Comparison of ENCODE assay signal across 17 cellular contexts in genomic region chr1:149903836-149904491, GRCh38. TPM values are rescaled to one million over a fixed set of nuclear protein-coding genes. Genes with fewer than 3 reads are reported as not detected.
DNase-seq lines count a peak whose midpoint lies in the region; ATAC-seq lines count a peak whose summit lies in the region.
"Had no signal": no experiment of that assay in that cellular context is flagged by ENCODE, and none has a peak within 500 bp of the region (broad histone marks: within the 10 kb centered on the region; RNA-seq: fewer than 3 reads in every experiment).

No MANE protein-coding gene starts in this region.

- H3K4me3 ChIP-seq in mesendoderm (ENCODE audit: low read length): no peak overlapping the region

- no peaks in the 10 kb centered on the region for H3K79me1 ChIP-seq in mesendoderm (ENCODE audit: low read length)

- no peak overlapping the region for H4K5ac ChIP-seq in mesendoderm (ENCODE audit: low read length)

- no peak overlapping the region for H3K4me3 Mint-ChIP-seq in activated naive CD8-positive, alpha-beta T cell treated with anti-CD3 and anti-CD28 coated beads, Interleukin-2, amount 10 ng/mL, durations not matched to agents 7 days and 5 days
- H3K4me3 Mint-ChIP-seq in activated naive CD8-positive, alpha-beta T cell treated with anti-CD3 and anti-CD28 coated beads for 36 hours: no peak overlapping the region
- no peak overlapping the region for H3K4me3 Mint-ChIP-seq in T-helper 17 cell
- no peak overlapping the region for H3K4me3 Mint-ChIP-seq in activated CD4-positive, alpha-beta memory T cell treated with anti-CD3 and anti-CD28 coated beads for 36 hours
- H3K4me3 Mint-ChIP-seq: B cell; CD8-positive, alpha-beta T cell had no signal

- no peak overlapping the region for H3K23ac ChIP-seq in mesendoderm (ENCODE audit: low read length)

- H2BK15ac ChIP-seq in mesendoderm (replicated peaks; ENCODE audit: low read depth): no peak overlapping the region

- no peaks in the 10 kb centered on the region for H3K4me1 ChIP-seq in mesendoderm (ENCODE audit: control insufficient read depth, low read depth, low read length)

- H3K36me3 ChIP-seq in mesendoderm (ENCODE audit: control insufficient read depth, insufficient read depth, low read length): no peaks in the 10 kb centered on the region

- H3K4me1 Mint-ChIP-seq in activated naive CD8-positive, alpha-beta T cell treated with anti-CD3 and anti-CD28 coated beads, Interleukin-2, amount 10 ng/mL, durations not matched to agents 7 days and 5 days: peaks cover 20% of the 10 kb centered on the region
- peaks cover 17% of the 10 kb centered on the region for H3K4me1 Mint-ChIP-seq in activated naive CD8-positive, alpha-beta T cell treated with anti-CD3 and anti-CD28 coated beads for 36 hours
- H3K4me1 Mint-ChIP-seq in T-helper 17 cell: peaks cover 20% of the 10 kb centered on the region
- H3K4me1 Mint-ChIP-seq in activated CD4-positive, alpha-beta memory T cell treated with anti-CD3 and anti-CD28 coated beads for 36 hours (ENCODE audit: low read depth): peaks cover 17% of the 10 kb centered on the region

- peak overlapping the region; percentile 7 for H3K56ac ChIP-seq in mesendoderm (ENCODE audit: low read length)

- CTCF ChIA-PET in activated CD4-positive, alpha-beta memory T cell treated with anti-CD3 and anti-CD28 coated beads for 36 hours (lab: Charles Lee): no interaction called here

- H3K36me3 Mint-ChIP-seq in activated naive CD8-positive, alpha-beta T cell treated with anti-CD3 and anti-CD28 coated beads, Interleukin-2, amount 10 ng/mL, durations not matched to agents 7 days and 5 days: peaks cover 36% of the 10 kb centered on the region
- H3K36me3 Mint-ChIP-seq in activated naive CD8-positive, alpha-beta T cell treated with anti-CD3 and anti-CD28 coated beads for 36 hours: peaks cover 25% of the 10 kb centered on the region
- peaks cover 2% of the 10 kb centered on the region for H3K36me3 Mint-ChIP-seq in T-helper 17 cell (ENCODE audit: low read depth)
- peaks cover 11% of the 10 kb centered on the region for H3K36me3 Mint-ChIP-seq in activated CD4-positive, alpha-beta memory T cell treated with anti-CD3 and anti-CD28 coated beads for 36 hours

- no peak overlapping the region for H4K8ac ChIP-seq in mesendoderm (ENCODE audit: low read depth, low read length)

- H3K9ac ChIP-seq in mesendoderm (ENCODE audit: low read length): no peak overlapping the region
- H3K9ac ChIP-seq: SK-N-SH had no signal

- H3K79me2 ChIP-seq in mesendoderm (ENCODE audit: control insufficient read depth, insufficient read depth, low read length): no peaks in the 10 kb centered on the region

- intact Hi-C loops in activated CD4-positive, alpha-beta memory T cell treated with anti-CD3 and anti-CD28 coated beads for 36 hours (cut with micrococcal nuclease): no loop called here

- no peak overlapping the region for H2BK120ac ChIP-seq in mesendoderm (ENCODE audit: low read depth, low read length)

- no peak overlapping the region for H3K4ac ChIP-seq in mesendoderm (ENCODE audit: low read depth, low read length)

- WGBS in mesendoderm (ENCODE audit: extremely low coverage, insufficient coverage, low lambda C conversion rate): no CpG with 5 or more reads among the region's 5 CpGs

- no peak overlapping the region for H3K4me2 ChIP-seq in mesendoderm (ENCODE audit: low read length)
- H3K4me2 ChIP-seq: SK-N-SH had no signal

- H2BK5ac ChIP-seq in mesendoderm (ENCODE audit: low read length): no peak overlapping the region

- H3K18ac ChIP-seq in mesendoderm (ENCODE audit: low read length): no peak overlapping the region

- no peaks in the 10 kb centered on the region for H3K9me3 ChIP-seq in T-helper 17 cell (ENCODE audit: control insufficient read depth, low read length, poor library complexity, severe bottlenecking)
- H3K9me3 ChIP-seq: SK-N-SH had no signal

- no peak for ATAC-seq in activated naive CD8-positive, alpha-beta T cell treated with anti-CD3 and anti-CD28 coated beads, Interleukin-2, amount 10 ng/mL, durations not matched to agents 7 days and 5 days (ENCODE audit: low read depth)
- ATAC-seq in T-helper 17 cell: no peak
- ATAC-seq in GM18873 (IDR thresholded peaks at IDR 0.05; ENCODE audit: low FRiP score, unreplicated experiment): no peak
- ATAC-seq: CD8-positive, alpha-beta T cell; HCT116; Right ventricle myocardium inferior had no signal

- no peaks in the 10 kb centered on the region for H3K27me3 ChIP-seq in mesendoderm (ENCODE audit: insufficient read depth, low read length, poor library complexity)

- no peak for DNase-seq in activated naive CD8-positive, alpha-beta T cell treated with anti-CD3 and anti-CD28 coated beads, Interleukin-2, amount 10 ng/mL, durations not matched to agents 7 days and 5 days
- no peak for DNase-seq in activated naive CD8-positive, alpha-beta T cell treated with anti-CD3 and anti-CD28 coated beads for 36 hours
- DNase-seq in T-helper 17 cell (no peak), mesendoderm (peak; percentile 26), NCI-H1417 (lab: John Stamatoyannopoulos, UW) (no peak)
- DNase-seq in activated CD4-positive, alpha-beta memory T cell treated with anti-CD3 and anti-CD28 coated beads for 36 hours: no peak
- DNase-seq: CD8-positive, alpha-beta T cell; EL; NCI-H1436 treated with DMSO at 0.1 percent for 48 hours; NCI-H2081 treated with DMSO at 0.1 percent for 48 hours; NCI-H226; NCI-H526; SK-N-SH had no signal

- H3K27ac Mint-ChIP-seq in activated naive CD8-positive, alpha-beta T cell treated with anti-CD3 and anti-CD28 coated beads, Interleukin-2, amount 10 ng/mL, durations not matched to agents 7 days and 5 days: peak overlapping the region; percentile 52
- H3K27ac Mint-ChIP-seq in activated naive CD8-positive, alpha-beta T cell treated with anti-CD3 and anti-CD28 coated beads for 36 hours: no peak overlapping the region
- H3K27ac Mint-ChIP-seq in T-helper 17 cell: peak overlapping the region; percentile 74
- H3K27ac Mint-ChIP-seq in activated CD4-positive, alpha-beta memory T cell treated with anti-CD3 and anti-CD28 coated beads for 36 hours: no peak overlapping the region
- H3K27ac Mint-ChIP-seq: B cell; CD8-positive, alpha-beta T cell had no signal

- POLR2A ChIA-PET in activated naive CD8-positive, alpha-beta T cell treated with anti-CD3 and anti-CD28 coated beads, Interleukin-2, amount 10 ng/mL, durations not matched to agents 7 days and 5 days (lab: Charles Lee): interaction anchor here (0.6 to 2.8 kb wide), 3 partner anchors 13 to 277 kb away, joined by 4 to 14 read pairs (median 5); partner anchors contain the start of gene SV2A
- POLR2A ChIA-PET in activated CD4-positive, alpha-beta memory T cell treated with anti-CD3 and anti-CD28 coated beads for 36 hours (lab: Charles Lee): no interaction called here

- no peaks in the 10 kb centered on the region for H3K27me3 Mint-ChIP-seq in activated naive CD8-positive, alpha-beta T cell treated with anti-CD3 and anti-CD28 coated beads, Interleukin-2, amount 10 ng/mL, durations not matched to agents 7 days and 5 days
- no peaks in the 10 kb centered on the region for H3K27me3 Mint-ChIP-seq in activated naive CD8-positive, alpha-beta T cell treated with anti-CD3 and anti-CD28 coated beads for 36 hours
- no peaks in the 10 kb centered on the region for H3K27me3 Mint-ChIP-seq in T-helper 17 cell
- H3K27me3 Mint-ChIP-seq in activated CD4-positive, alpha-beta memory T cell treated with anti-CD3 and anti-CD28 coated beads for 36 hours: no peaks in the 10 kb centered on the region

- H2AK5ac ChIP-seq in mesendoderm (ENCODE audit: low read length): no peak overlapping the region

- no peaks in the 10 kb centered on the region for H3K9me3 Mint-ChIP-seq in activated naive CD8-positive, alpha-beta T cell treated with anti-CD3 and anti-CD28 coated beads, Interleukin-2, amount 10 ng/mL, durations not matched to agents 7 days and 5 days
- peaks cover 6% of the 10 kb centered on the region for H3K9me3 Mint-ChIP-seq in activated naive CD8-positive, alpha-beta T cell treated with anti-CD3 and anti-CD28 coated beads for 36 hours
- no peaks in the 10 kb centered on the region for H3K9me3 Mint-ChIP-seq in activated CD4-positive, alpha-beta memory T cell treated with anti-CD3 and anti-CD28 coated beads for 36 hours
- H3K9me3 Mint-ChIP-seq: CD8-positive, alpha-beta T cell had no signal

- no peak overlapping the region for H3K27ac ChIP-seq in mesendoderm (ENCODE audit: low read depth, low read length)

RNA-seq across cellular contexts. Expression of gene BOLA1, which starts 4.6 kb away (rescaled TPM):
- 10 to 100 TPM; 23.7 to 25.4 TPM for total RNA-seq in activated naive CD8-positive, alpha-beta T cell treated with anti-CD3 and anti-CD28 coated beads, Interleukin-2, amount 10 ng/mL, durations not matched to agents 7 days and 5 days
- 10 to 100 TPM; 20.6 to 22.6 TPM for total RNA-seq in activated naive CD8-positive, alpha-beta T cell treated with anti-CD3 and anti-CD28 coated beads for 36 hours
- 1 to 10 TPM; 5.3 to 7.2 TPM for total RNA-seq in T-helper 17 cell
- 6.0 TPM for polyA plus RNA-seq in mesendoderm (2013, experiment 1 of 2)
- 6.8 TPM for polyA plus RNA-seq in mesendoderm (2013, experiment 2 of 2)
- total RNA-seq in activated CD4-positive, alpha-beta memory T cell treated with anti-CD3 and anti-CD28 coated beads for 36 hours: 10 to 100 TPM; 27.9 to 29.6 TPM

RNA-seq across cellular contexts. Expression of gene SV2A, which starts 13.7 kb away (rescaled TPM):
- total RNA-seq in activated naive CD8-positive, alpha-beta T cell treated with anti-CD3 and anti-CD28 coated beads, Interleukin-2, amount 10 ng/mL, durations not matched to agents 7 days and 5 days: 10 to 100 TPM; 23.9 to 27.5 TPM
- 10 to 100 TPM; 12.5 to 12.8 TPM for total RNA-seq in activated naive CD8-positive, alpha-beta T cell treated with anti-CD3 and anti-CD28 coated beads for 36 hours
- 1 to 10 TPM; 4.6 to 4.7 TPM for total RNA-seq in T-helper 17 cell
- 27.6 TPM for polyA plus RNA-seq in mesendoderm (2013, experiment 1 of 2)
- polyA plus RNA-seq in mesendoderm (2013, experiment 2 of 2): 28.5 TPM
- 1 to 10 TPM; 9.6 to 9.8 TPM for total RNA-seq in activated CD4-positive, alpha-beta memory T cell treated with anti-CD3 and anti-CD28 coated beads for 36 hours

RNA-seq across cellular contexts. Expression of gene SF3B4, which starts 23.6 kb away (rescaled TPM):
- 10 to 100 TPM; 72.1 to 74.8 TPM for total RNA-seq in activated naive CD8-positive, alpha-beta T cell treated with anti-CD3 and anti-CD28 coated beads, Interleukin-2, amount 10 ng/mL, durations not matched to agents 7 days and 5 days
- 100 to 1,000 TPM; 111 to 112 TPM for total RNA-seq in activated naive CD8-positive, alpha-beta T cell treated with anti-CD3 and anti-CD28 coated beads for 36 hours
- 10 to 100 TPM; 47.2 to 53.2 TPM for total RNA-seq in T-helper 17 cell
- 146 TPM for polyA plus RNA-seq in mesendoderm (2013, experiment 1 of 2)
- polyA plus RNA-seq in mesendoderm (2013, experiment 2 of 2): 148 TPM
- 10 to 100 TPM; 72.7 to 75.7 TPM for total RNA-seq in activated CD4-positive, alpha-beta memory T cell treated with anti-CD3 and anti-CD28 coated beads for 36 hours

RNA-seq across cellular contexts. Expression of gene MTMR11, which starts 32.7 kb away (rescaled TPM):
- total RNA-seq in activated naive CD8-positive, alpha-beta T cell treated with anti-CD3 and anti-CD28 coated beads, Interleukin-2, amount 10 ng/mL, durations not matched to agents 7 days and 5 days: 1 to 10 TPM; 1.6 to 1.8 TPM
- 1 to 10 TPM in 1 of 2 experiments, under 1 TPM in 1; 0.94 to 1.8 TPM for total RNA-seq in activated naive CD8-positive, alpha-beta T cell treated with anti-CD3 and anti-CD28 coated beads for 36 hours
- under 1 TPM; 0.35 to 0.73 TPM for total RNA-seq in T-helper 17 cell
- polyA plus RNA-seq in mesendoderm (2013, experiment 1 of 2): 1.5 TPM
- 1.6 TPM for polyA plus RNA-seq in mesendoderm (2013, experiment 2 of 2)
- 1 to 10 TPM; 1.7 to 2.2 TPM for total RNA-seq in activated CD4-positive, alpha-beta memory T cell treated with anti-CD3 and anti-CD28 coated beads for 36 hours
- total RNA-seq: B cell had no signal

Comparison
In these comparisons a context has a peak if more than half of its experiments do, and no peak if none do; other contexts are left out.
1. H3K27ac Mint-ChIP-seq: peak in activated naive CD8-positive, alpha-beta T cell treated with anti-CD3 and anti-CD28 coated beads, Interleukin-2, amount 10 ng/mL, durations not matched to agents 7 days and 5 days (single experiment) and T-helper 17 cell (single experiment); none in activated naive CD8-positive, alpha-beta T cell treated with anti-CD3 and anti-CD28 coated beads for 36 hours (single experiment) and activated CD4-positive, alpha-beta memory T cell treated with anti-CD3 and anti-CD28 coated beads for 36 hours (single experiment).